Comparison of ENCODE assay signal across 25 cellular contexts in genomic region chr6:79764758-79765157, GRCh38.
"Had no signal": no experiment of that assay in that cellular context is flagged by ENCODE, and none has a peak within 500 bp of the region (broad histone marks: within the 10 kb centered on the region; RNA-seq: fewer than 3 reads in every experiment).

No MANE protein-coding gene starts in this region.

- ATAC-seq: left lobe of liver; mucosa of descending colon; naive thymus-derived CD4-positive, alpha-beta T cell; sciatic nerve; stimulated activated effector memory CD8-positive, alpha-beta T cell treated with anti-CD3 and anti-CD28 coated beads, Interleukin-12 subunit alpha, Interleukin-12 subunit beta, amount 100 ng/mL, for 72 hours had no signal

- FAIRE-seq: endothelial cell of umbilical vein, kidney, urothelium cell line had no signal

- H3K4me3 ChIP-seq: lung, mucosa of descending colon, prostate gland, right atrium auricular region, smooth muscle cell, stomach, thyroid gland had no signal

- DNase-seq: cerebellar nuclear complex; effector CD8-positive, alpha-beta T cell; endodermal cell; foreskin melanocyte; glutamatergic neuron; kidney; mucosa of descending colon; naive thymus-derived CD4-positive, alpha-beta T cell; nucleus accumbens; stimulated activated CD4-positive, alpha-beta T cell treated with anti-CD3 and anti-CD28 coated beads, Interleukin-12 subunit alpha, Interleukin-12 subunit beta, amount 100 ng/mL, for 4 hours; stimulated activated CD4-positive, alpha-beta T cell treated with anti-CD3 and anti-CD28 coated beads, Interleukin-1b, Interleukin-23, amount 100 ng/mL, for 48 hours; stimulated activated CD4-positive, alpha-beta T cell treated with anti-CD3 and anti-CD28 coated beads, Interleukin-4, amount 100 ng/mL, for 1 hour; stimulated activated naive CD4-positive, alpha-beta T cell treated with Interleukin-2 at 50 U/mL for 16 hours; stomach; thyroid gland; trophoblast cell had no signal

- H3K27ac ChIP-seq: prostate gland, right atrium auricular region, stomach, thyroid gland had no signal

- H3K27me3 ChIP-seq: right atrium auricular region, thyroid gland had no signal

- H3K4me1 ChIP-seq: prostate gland, right atrium auricular region, stomach, thyroid gland had no signal
